ENCODE assay signal across 24 cellular contexts in genomic region chr17:13671341-13671740, GRCh38.
A peak's percentile ranks its signal among the peaks of the same experiment; 100 is the strongest.
DNase-seq lines count a peak whose midpoint lies in the region; ATAC-seq and TF ChIP-seq lines count a peak whose summit lies in the region.
"Had no signal": no experiment of that assay in that cellular context is flagged by ENCODE, and none has a peak within 500 bp of the region (broad histone marks: within the 10 kb centered on the region; RNA-seq: fewer than 3 reads in every experiment).

No MANE protein-coding gene starts in this region.

- H3K27me3 Mint-ChIP-seq in activated CD4-positive, alpha-beta T cell treated with anti-CD3 and anti-CD28 coated beads for 36 hours, result peaks cover 4% of the 10 kb centered on the region
- H3K27me3 Mint-ChIP-seq: brain had no signal

- POLR2A ChIA-PET in activated CD4-positive, alpha-beta T cell treated with anti-CD3 and anti-CD28 coated beads for 36 hours (lab: Charles Lee), result no interaction called here

- no peak for ATAC-seq in activated CD4-positive, alpha-beta T cell treated with anti-CD3 and anti-CD28 coated beads for 36 hours
- ATAC-seq in GM21717 (IDR thresholded peaks at IDR 0.05; ENCODE audit: unreplicated experiment), result no peak
- ATAC-seq: left lung, right cardiac atrium had no signal

- H3K4me3 ChIP-seq in astrocyte of the cerebellum (ENCODE audit: low read depth, low read length), result peak overlapping the region; percentile 2
- H3K4me3 ChIP-seq: hepatocyte, left lung, SK-N-MC, suprapubic skin had no signal

- CTCF ChIA-PET in activated CD4-positive, alpha-beta T cell treated with anti-CD3 and anti-CD28 coated beads for 36 hours (lab: Charles Lee), result no interaction called here

- no peak for TF ChIP-seq CTCF in astrocyte of the cerebellum (IDR thresholded peaks at IDR 0.05; ENCODE audit: low read depth, low read length, missing control alignments)

- H3K27ac Mint-ChIP-seq in activated CD4-positive, alpha-beta T cell treated with anti-CD3 and anti-CD28 coated beads for 36 hours, result no peak overlapping the region
- H3K27ac Mint-ChIP-seq: brain; immature natural killer cell; T-helper 1 cell treated with Interleukin-12 subunit alpha and Interleukin-12 subunit beta and Interleukin-4 antibody, amounts not matched to agents 30 μg/mL and 1 μg/mL, for 36 hours had no signal

- intact Hi-C loops in activated CD4-positive, alpha-beta T cell treated with anti-CD3 and anti-CD28 coated beads for 36 hours (cut with DNase I, micrococcal nuclease), result no loop called here

- in situ Hi-C loops in astrocyte of the cerebellum (cut with HindIII; ENCODE audit: low sequenced_read_pairs), result no loop called here

- H3K9me3 Mint-ChIP-seq in activated CD4-positive, alpha-beta T cell treated with anti-CD3 and anti-CD28 coated beads for 36 hours (ENCODE audit: low read depth), result peaks cover 14% of the 10 kb centered on the region

- H3K4me3 Mint-ChIP-seq in activated CD4-positive, alpha-beta T cell treated with anti-CD3 and anti-CD28 coated beads for 36 hours, result no peak overlapping the region
- H3K4me3 Mint-ChIP-seq: brain; immature natural killer cell; T-helper 1 cell treated with Interleukin-12 subunit alpha and Interleukin-12 subunit beta and Interleukin-4 antibody, amounts not matched to agents 30 μg/mL and 1 μg/mL, for 36 hours had no signal

- DNase-seq in Daoy (ENCODE audit: low read depth) (peak; percentile 29), M059J (ENCODE audit: low read depth) (peak; percentile 80), astrocyte of the cerebellum (ENCODE audit: low read depth) (peak; percentile 27), islet precursor cell (peak; percentile 73), pons (ENCODE audit: low spot score) (no peak), NCI-H1417 (lab: John Stamatoyannopoulos, UW) (no peak)
- DNase-seq in activated CD4-positive, alpha-beta T cell treated with anti-CD3 and anti-CD28 coated beads for 36 hours, result no peak
- DNase-seq: activated CD4-positive, alpha-beta T cell treated with anti-CD3 and anti-CD28 coated beads, Interleukin-2, amount 50 U/mL, for 4 hours; cerebellar nuclear complex; DMS79; immature natural killer cell; Kasumi-1; left lung; NCI-H446; NCI-H774; right cardiac atrium; stimulated activated CD4-positive, alpha-beta T cell treated with anti-CD3 and anti-CD28 coated beads, Interleukin-1b, Interleukin-23, amount 100 ng/mL, for 48 hours; stimulated activated naive CD4-positive, alpha-beta T cell treated with Interleukin-2 at 50 U/mL for 16 hours had no signal

- H3K4me1 Mint-ChIP-seq in activated CD4-positive, alpha-beta T cell treated with anti-CD3 and anti-CD28 coated beads for 36 hours, result no peaks in the 10 kb centered on the region
- H3K4me1 Mint-ChIP-seq: brain, immature natural killer cell had no signal

- no peaks in the 10 kb centered on the region for H3K36me3 Mint-ChIP-seq in activated CD4-positive, alpha-beta T cell treated with anti-CD3 and anti-CD28 coated beads for 36 hours (ENCODE audit: low read depth)

Comparison
In these comparisons a context has a peak if more than half of its experiments do, and no peak if none do; other contexts are left out.
1. DNase-seq: peak in Daoy (single experiment), M059J (single experiment), astrocyte of the cerebellum (single experiment) and islet precursor cell (single experiment); none in activated CD4-positive, alpha-beta T cell treated with anti-CD3 and anti-CD28 coated beads for 36 hours (single experiment), pons (single experiment) and NCI-H1417 (0 of 3).